ENCODE assay signal across 1 cellular context in the genomic region with DNA sequence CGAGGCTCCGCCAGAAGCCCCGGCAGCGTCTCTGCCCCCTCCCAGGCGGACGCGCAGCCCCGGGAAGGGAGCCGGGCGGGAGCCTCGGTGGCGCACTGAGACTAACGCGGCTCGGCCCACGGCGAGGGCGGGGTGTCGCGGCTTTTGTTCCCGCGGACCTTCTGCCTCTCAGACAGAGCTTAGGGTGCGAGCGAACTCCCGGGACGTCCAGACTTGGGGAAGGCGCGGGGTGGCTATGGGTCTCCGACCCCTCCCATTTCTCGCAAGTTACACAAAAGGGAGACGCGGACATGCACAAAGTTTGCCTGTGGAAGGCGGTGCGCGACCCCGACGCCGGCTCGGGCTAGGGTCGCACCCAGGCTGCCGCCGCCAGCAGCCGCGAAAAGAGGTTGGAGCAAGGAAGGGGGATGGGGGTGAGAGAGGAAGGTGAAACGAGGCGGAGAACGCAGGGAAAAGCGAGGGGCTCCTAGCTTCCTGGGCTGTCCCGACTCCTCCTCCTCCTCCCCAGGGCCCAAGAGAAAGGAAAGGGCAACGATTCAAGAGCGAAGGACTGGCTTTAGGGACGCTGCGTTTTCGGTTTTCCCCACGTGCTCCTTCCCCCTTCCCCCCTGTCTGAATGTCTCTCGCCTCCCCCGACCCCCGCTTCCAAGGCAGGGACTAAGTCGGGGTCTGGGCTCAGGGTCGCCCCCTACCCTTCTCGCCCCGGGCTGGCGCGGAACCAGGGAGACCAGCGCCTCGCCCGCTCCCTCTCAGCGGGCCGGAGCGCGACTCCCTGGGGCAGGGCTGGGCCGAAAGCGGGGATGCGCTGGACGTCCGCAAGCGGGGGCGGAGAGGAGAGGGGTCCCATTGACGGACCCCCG.
TF ChIP-seq lines count a peak whose summit lies in the region.

No MANE protein-coding gene starts in this region.

TF ChIP-seq in HEK293, 187 proteins besides CTCF, POLR2A, EP300 and RAD21 (continued from another document and continues in another):
- TF ChIP-seq, protein P1, sequence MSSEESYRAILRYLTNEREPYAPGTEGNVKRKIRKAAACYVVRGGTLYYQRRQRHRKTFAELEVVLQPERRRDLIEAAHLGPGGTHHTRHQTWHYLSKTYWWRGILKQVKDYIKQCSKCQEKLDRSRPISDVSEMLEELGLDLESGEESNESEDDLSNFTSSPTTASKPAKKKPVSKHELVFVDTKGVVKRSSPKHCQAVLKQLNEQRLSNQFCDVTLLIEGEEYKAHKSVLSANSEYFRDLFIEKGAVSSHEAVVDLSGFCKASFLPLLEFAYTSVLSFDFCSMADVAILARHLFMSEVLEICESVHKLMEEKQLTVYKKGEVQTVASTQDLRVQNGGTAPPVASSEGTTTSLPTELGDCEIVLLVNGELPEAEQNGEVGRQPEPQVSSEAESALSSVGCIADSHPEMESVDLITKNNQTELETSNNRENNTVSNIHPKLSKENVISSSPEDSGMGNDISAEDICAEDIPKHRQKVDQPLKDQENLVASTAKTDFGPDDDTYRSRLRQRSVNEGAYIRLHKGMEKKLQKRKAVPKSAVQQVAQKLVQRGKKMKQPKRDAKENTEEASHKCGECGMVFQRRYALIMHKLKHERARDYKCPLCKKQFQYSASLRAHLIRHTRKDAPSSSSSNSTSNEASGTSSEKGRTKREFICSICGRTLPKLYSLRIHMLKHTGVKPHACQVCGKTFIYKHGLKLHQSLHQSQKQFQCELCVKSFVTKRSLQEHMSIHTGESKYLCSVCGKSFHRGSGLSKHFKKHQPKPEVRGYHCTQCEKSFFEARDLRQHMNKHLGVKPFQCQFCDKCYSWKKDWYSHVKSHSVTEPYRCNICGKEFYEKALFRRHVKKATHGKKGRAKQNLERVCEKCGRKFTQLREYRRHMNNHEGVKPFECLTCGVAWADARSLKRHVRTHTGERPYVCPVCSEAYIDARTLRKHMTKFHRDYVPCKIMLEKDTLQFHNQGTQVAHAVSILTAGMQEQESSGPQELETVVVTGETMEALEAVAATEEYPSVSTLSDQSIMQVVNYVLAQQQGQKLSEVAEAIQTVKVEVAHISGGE (tag by site-specific recombination; conservative IDR thresholded peaks at IDR 0.05; ENCODE audit: low read depth), result peak; percentile 46; the same call in 1 of the 2 replicates
- TF ChIP-seq KLF16 (tag by site-specific recombination; IDR thresholded peaks at IDR 0.05), result 0 out of 2 replicates have a peak, but pooled peaks have one; percentile 32
- TF ChIP-seq SP2 (tag by site-specific recombination; IDR thresholded peaks at IDR 0.05), result peak; percentile 55
- TF ChIP-seq ZNF2 (tag by site-specific recombination; IDR thresholded peaks at IDR 0.05), result 0 out of 2 replicates have a peak, but pooled peaks have one; percentile 14
- peak; percentile 97 for TF ChIP-seq ZNF335 (tag by site-specific recombination; conservative IDR thresholded peaks at IDR 0.05)
- TF ChIP-seq GLI4 (tag by site-specific recombination; IDR thresholded peaks at IDR 0.05), result no peak
- TF ChIP-seq ZNF530 (tag by site-specific recombination; IDR thresholded peaks at IDR 0.05; ENCODE audit: low read depth), result peak; percentile 88
- TF ChIP-seq GLIS2 (tag by site-specific recombination; IDR thresholded peaks at IDR 0.05), result 0 out of 2 replicates have a peak, but pooled peaks have one; percentile 54
- no peak for TF ChIP-seq ZNF114 (tag by site-specific recombination; IDR thresholded peaks at IDR 0.05)
- TF ChIP-seq, protein P2, sequence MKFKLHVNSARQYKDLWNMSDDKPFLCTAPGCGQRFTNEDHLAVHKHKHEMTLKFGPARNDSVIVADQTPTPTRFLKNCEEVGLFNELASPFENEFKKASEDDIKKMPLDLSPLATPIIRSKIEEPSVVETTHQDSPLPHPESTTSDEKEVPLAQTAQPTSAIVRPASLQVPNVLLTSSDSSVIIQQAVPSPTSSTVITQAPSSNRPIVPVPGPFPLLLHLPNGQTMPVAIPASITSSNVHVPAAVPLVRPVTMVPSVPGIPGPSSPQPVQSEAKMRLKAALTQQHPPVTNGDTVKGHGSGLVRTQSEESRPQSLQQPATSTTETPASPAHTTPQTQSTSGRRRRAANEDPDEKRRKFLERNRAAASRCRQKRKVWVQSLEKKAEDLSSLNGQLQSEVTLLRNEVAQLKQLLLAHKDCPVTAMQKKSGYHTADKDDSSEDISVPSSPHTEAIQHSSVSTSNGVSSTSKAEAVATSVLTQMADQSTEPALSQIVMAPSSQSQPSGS (tag by site-specific recombination; IDR thresholded peaks at IDR 0.05; ENCODE audit: low read depth), result no peak
- no peak for TF ChIP-seq EGR2 (tag by site-specific recombination; IDR thresholded peaks at IDR 0.05; ENCODE audit: low read depth)
- TF ChIP-seq, protein P3, sequence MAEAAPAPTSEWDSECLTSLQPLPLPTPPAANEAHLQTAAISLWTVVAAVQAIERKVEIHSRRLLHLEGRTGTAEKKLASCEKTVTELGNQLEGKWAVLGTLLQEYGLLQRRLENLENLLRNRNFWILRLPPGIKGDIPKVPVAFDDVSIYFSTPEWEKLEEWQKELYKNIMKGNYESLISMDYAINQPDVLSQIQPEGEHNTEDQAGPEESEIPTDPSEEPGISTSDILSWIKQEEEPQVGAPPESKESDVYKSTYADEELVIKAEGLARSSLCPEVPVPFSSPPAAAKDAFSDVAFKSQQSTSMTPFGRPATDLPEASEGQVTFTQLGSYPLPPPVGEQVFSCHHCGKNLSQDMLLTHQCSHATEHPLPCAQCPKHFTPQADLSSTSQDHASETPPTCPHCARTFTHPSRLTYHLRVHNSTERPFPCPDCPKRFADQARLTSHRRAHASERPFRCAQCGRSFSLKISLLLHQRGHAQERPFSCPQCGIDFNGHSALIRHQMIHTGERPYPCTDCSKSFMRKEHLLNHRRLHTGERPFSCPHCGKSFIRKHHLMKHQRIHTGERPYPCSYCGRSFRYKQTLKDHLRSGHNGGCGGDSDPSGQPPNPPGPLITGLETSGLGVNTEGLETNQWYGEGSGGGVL (tag by site-specific recombination; IDR thresholded peaks at IDR 0.05), result no peak
- peak; percentile 59; the same call in 1 of the 2 replicates for TF ChIP-seq ZNF76 (tag by site-specific recombination; IDR thresholded peaks at IDR 0.05; ENCODE audit: borderline replicate concordance, low read depth)
- peak; percentile 19; the same call in 1 of the 2 replicates for TF ChIP-seq ZNF391 (tag by site-specific recombination; IDR thresholded peaks at IDR 0.05; ENCODE audit: borderline replicate concordance, low read depth)
- TF ChIP-seq RBAK (tag by site-specific recombination; IDR thresholded peaks at IDR 0.05), result no peak
- TF ChIP-seq ZNF600 (tag by site-specific recombination; IDR thresholded peaks at IDR 0.05), result 0 out of 2 replicates have a peak, but pooled peaks have one; percentile 2
- TF ChIP-seq ZNF24 (tag by site-specific recombination; IDR thresholded peaks at IDR 0.05), result no peak
- peak; percentile 73 for TF ChIP-seq ZNF777 (tag by site-specific recombination; IDR thresholded peaks at IDR 0.05; ENCODE audit: borderline replicate concordance)
- TF ChIP-seq ZNF394 (tag by site-specific recombination; IDR thresholded peaks at IDR 0.05; ENCODE audit: borderline replicate concordance), result 0 out of 2 replicates have a peak, but pooled peaks have one; percentile 15
- TF ChIP-seq, protein P4, sequence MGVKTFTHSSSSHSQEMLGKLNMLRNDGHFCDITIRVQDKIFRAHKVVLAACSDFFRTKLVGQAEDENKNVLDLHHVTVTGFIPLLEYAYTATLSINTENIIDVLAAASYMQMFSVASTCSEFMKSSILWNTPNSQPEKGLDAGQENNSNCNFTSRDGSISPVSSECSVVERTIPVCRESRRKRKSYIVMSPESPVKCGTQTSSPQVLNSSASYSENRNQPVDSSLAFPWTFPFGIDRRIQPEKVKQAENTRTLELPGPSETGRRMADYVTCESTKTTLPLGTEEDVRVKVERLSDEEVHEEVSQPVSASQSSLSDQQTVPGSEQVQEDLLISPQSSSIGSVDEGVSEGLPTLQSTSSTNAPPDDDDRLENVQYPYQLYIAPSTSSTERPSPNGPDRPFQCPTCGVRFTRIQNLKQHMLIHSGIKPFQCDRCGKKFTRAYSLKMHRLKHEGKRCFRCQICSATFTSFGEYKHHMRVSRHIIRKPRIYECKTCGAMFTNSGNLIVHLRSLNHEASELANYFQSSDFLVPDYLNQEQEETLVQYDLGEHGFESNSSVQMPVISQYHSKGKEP (tag by site-specific recombination; IDR thresholded peaks at IDR 0.05), result no peak
- 0 out of 2 replicates have a peak, but pooled peaks have one; percentile 17 for TF ChIP-seq ZNF366 (tag by site-specific recombination; conservative IDR thresholded peaks at IDR 0.05)
- TF ChIP-seq, protein P5, sequence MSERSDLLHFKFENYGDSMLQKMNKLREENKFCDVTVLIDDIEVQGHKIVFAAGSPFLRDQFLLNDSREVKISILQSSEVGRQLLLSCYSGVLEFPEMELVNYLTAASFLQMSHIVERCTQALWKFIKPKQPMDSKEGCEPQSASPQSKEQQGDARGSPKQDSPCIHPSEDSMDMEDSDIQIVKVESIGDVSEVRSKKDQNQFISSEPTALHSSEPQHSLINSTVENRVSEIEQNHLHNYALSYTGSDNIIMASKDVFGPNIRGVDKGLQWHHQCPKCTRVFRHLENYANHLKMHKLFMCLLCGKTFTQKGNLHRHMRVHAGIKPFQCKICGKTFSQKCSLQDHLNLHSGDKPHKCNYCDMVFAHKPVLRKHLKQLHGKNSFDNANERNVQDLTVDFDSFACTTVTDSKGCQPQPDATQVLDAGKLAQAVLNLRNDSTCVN (tag by site-specific recombination; optimal IDR thresholded peaks at IDR 0.05), result peak; percentile 87
- peak; percentile 97 for TF ChIP-seq ZNF341 (tag by site-specific recombination; IDR thresholded peaks at IDR 0.05; ENCODE audit: low read depth)
- TF ChIP-seq PRDM1 (tag by site-specific recombination; IDR thresholded peaks at IDR 0.05), result peak; percentile 96
- TF ChIP-seq ZNF146 (tag by site-specific recombination; IDR thresholded peaks at IDR 0.05), result no peak
- TF ChIP-seq BCL11A (tag by site-specific recombination; IDR thresholded peaks at IDR 0.05; ENCODE audit: low read depth), result no peak
- TF ChIP-seq ZNF157 (tag by site-specific recombination; IDR thresholded peaks at IDR 0.05), result no peak
- no peak for TF ChIP-seq ZNF274 (IDR thresholded peaks at IDR 0.05; ENCODE audit: low read length)
- TF ChIP-seq ZNF274 (tag by site-specific recombination; IDR thresholded peaks at IDR 0.05; ENCODE audit: borderline replicate concordance), result no peak
- TF ChIP-seq, protein P6, sequence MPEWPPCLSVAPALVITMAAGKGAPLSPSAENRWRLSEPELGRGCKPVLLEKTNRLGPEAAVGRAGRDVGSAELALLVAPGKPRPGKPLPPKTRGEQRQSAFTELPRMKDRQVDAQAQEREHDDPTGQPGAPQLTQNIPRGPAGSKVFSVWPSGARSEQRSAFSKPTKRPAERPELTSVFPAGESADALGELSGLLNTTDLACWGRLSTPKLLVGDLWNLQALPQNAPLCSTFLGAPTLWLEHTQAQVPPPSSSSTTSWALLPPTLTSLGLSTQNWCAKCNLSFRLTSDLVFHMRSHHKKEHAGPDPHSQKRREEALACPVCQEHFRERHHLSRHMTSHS (tag by site-specific recombination; IDR thresholded peaks at IDR 0.05), result no peak
- TF ChIP-seq IKZF3 (tag by site-specific recombination; IDR thresholded peaks at IDR 0.05), result peak; percentile 45; the same call in 1 of the 2 replicates
- TF ChIP-seq ZNF138 (tag by site-specific recombination; IDR thresholded peaks at IDR 0.05; ENCODE audit: borderline replicate concordance), result no peak
- TF ChIP-seq, protein P7, sequence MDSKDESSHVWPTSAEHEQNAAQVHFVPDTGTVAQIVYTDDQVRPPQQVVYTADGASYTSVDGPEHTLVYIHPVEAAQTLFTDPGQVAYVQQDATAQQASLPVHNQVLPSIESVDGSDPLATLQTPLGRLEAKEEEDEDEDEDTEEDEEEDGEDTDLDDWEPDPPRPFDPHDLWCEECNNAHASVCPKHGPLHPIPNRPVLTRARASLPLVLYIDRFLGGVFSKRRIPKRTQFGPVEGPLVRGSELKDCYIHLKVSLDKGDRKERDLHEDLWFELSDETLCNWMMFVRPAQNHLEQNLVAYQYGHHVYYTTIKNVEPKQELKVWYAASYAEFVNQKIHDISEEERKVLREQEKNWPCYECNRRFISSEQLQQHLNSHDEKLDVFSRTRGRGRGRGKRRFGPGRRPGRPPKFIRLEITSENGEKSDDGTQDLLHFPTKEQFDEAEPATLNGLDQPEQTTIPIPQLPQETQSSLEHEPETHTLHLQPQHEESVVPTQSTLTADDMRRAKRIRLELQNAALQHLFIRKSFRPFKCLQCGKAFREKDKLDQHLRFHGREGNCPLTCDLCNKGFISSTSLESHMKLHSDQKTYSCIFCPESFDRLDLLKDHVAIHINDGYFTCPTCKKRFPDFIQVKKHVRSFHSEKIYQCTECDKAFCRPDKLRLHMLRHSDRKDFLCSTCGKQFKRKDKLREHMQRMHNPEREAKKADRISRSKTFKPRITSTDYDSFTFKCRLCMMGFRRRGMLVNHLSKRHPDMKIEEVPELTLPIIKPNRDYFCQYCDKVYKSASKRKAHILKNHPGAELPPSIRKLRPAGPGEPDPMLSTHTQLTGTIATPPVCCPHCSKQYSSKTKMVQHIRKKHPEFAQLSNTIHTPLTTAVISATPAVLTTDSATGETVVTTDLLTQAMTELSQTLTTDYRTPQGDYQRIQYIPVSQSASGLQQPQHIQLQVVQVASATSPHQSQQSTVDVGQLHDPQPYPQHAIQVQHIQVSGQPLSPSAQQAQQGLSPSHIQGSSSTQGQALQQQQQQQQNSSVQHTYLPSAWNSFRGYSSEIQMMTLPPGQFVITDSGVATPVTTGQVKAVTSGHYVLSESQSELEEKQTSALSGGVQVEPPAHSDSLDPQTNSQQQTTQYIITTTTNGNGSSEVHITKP (tag by site-specific recombination; IDR thresholded peaks at IDR 0.05), result peak; percentile 66
- no peak for TF ChIP-seq ZBTB21 (tag by site-specific recombination; IDR thresholded peaks at IDR 0.05)
- TF ChIP-seq ZNF48 (tag by site-specific recombination; IDR thresholded peaks at IDR 0.05), result no peak
- 0 out of 2 replicates have a peak, but pooled peaks have one; percentile 9 for TF ChIP-seq KLF8 (tag by site-specific recombination; IDR thresholded peaks at IDR 0.05)
- TF ChIP-seq ZNF140 (tag by site-specific recombination; IDR thresholded peaks at IDR 0.05), result 0 out of 2 replicates have a peak, but pooled peaks have one; percentile 8
- TF ChIP-seq ZXDB (tag by site-specific recombination; IDR thresholded peaks at IDR 0.05), result peak; percentile 14; the same call in 1 of the 2 replicates
- no peak for TF ChIP-seq ZNF555 (tag by site-specific recombination; conservative IDR thresholded peaks at IDR 0.05)
- TF ChIP-seq, protein P8, sequence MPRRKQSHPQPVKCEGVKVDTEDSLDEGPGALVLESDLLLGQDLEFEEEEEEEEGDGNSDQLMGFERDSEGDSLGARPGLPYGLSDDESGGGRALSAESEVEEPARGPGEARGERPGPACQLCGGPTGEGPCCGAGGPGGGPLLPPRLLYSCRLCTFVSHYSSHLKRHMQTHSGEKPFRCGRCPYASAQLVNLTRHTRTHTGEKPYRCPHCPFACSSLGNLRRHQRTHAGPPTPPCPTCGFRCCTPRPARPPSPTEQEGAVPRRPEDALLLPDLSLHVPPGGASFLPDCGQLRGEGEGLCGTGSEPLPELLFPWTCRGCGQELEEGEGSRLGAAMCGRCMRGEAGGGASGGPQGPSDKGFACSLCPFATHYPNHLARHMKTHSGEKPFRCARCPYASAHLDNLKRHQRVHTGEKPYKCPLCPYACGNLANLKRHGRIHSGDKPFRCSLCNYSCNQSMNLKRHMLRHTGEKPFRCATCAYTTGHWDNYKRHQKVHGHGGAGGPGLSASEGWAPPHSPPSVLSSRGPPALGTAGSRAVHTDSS (tag by site-specific recombination; IDR thresholded peaks at IDR 0.05), result peak; percentile 47; the same call in 1 of the 2 replicates
- TF ChIP-seq FEZF1 (tag by site-specific recombination; IDR thresholded peaks at IDR 0.05), result no peak
- TF ChIP-seq ZNF837 (tag by site-specific recombination; IDR thresholded peaks at IDR 0.05), result no peak
- TF ChIP-seq SALL2 (tag by site-specific recombination; IDR thresholded peaks at IDR 0.05; ENCODE audit: borderline replicate concordance), result no peak
- TF ChIP-seq SETDB1 (IDR thresholded peaks at IDR 0.05; ENCODE audit: insufficient read length, low read length), result no peak
- TF ChIP-seq SP7 (tag by site-specific recombination; IDR thresholded peaks at IDR 0.05), result 0 out of 2 replicates have a peak, but pooled peaks have one; percentile 11
